ENCODE assay signal across 26 cellular contexts in genomic region chr4:153553820-153554173, GRCh38.
DNase-seq lines count a peak whose midpoint lies in the region; ATAC-seq, FAIRE-seq and TF ChIP-seq lines count a peak whose summit lies in the region.
"Had no signal": no experiment of that assay in that cellular context is flagged by ENCODE, and none has a peak within 500 bp of the region (broad histone marks: within the 10 kb centered on the region; RNA-seq: fewer than 3 reads in every experiment).

No MANE protein-coding gene starts in this region.

- no peaks in the 10 kb centered on the region for H3K9me3 ChIP-seq in CD4-positive, alpha-beta T cell (ENCODE audit: control insufficient read depth, low read length)
- H3K9me3 ChIP-seq in ascending aorta (no peaks in the 10 kb centered on the region), MM.1S (replicated peaks; ENCODE audit: insufficient read depth, low read length) (no peaks in the 10 kb centered on the region), endodermal cell (ENCODE audit: control insufficient read depth, low read length) (no peaks in the 10 kb centered on the region)

- H3K36me3 ChIP-seq in ascending aorta (no peaks in the 10 kb centered on the region), MM.1S (replicated peaks; ENCODE audit: insufficient read depth, low read length) (no peaks in the 10 kb centered on the region), endodermal cell (ENCODE audit: control insufficient read depth, insufficient read depth, low read length) (no peaks in the 10 kb centered on the region)

- H3K9me3 Mint-ChIP-seq in CD4-positive, alpha-beta T cell = no peaks in the 10 kb centered on the region
- no peaks in the 10 kb centered on the region for H3K9me3 Mint-ChIP-seq in activated T-helper 17 cell treated with anti-CD3 and anti-CD28 coated beads, Interleukin-2, amount 50 U/mL, for 72 hours
- H3K9me3 Mint-ChIP-seq in endodermal cell = no peaks in the 10 kb centered on the region
- H3K9me3 Mint-ChIP-seq: activated CD4-positive, alpha-beta T cell treated with anti-CD3 and anti-CD28 coated beads, Interleukin-2, amount 10 ng/mL, durations not matched to agents 24 days and 14 days had no signal

- no peaks in the 10 kb centered on the region for H3K79me2 ChIP-seq in MM.1S (ENCODE audit: low read length)

- intact Hi-C loops in CD4-positive, alpha-beta T cell (cut with DNase I, micrococcal nuclease) = no loop called here
- intact Hi-C loops in ascending aorta (cut with DNase I) = loop anchor here (2.0 to 5.0 kb wide), 5 partner anchors 15 to 86 kb away; partner anchors contain the start of gene TMEM131L

- H3K9ac ChIP-seq in MM.1S (ENCODE audit: low read length) = no peak overlapping the region
- H3K9ac ChIP-seq in endodermal cell (ENCODE audit: extremely low read depth, low read length, poor library complexity, severe bottlenecking) = no peak overlapping the region

- H3K4me3 ChIP-seq in ascending aorta (peak overlapping the region in 1 of 2 donors; percentile 47), MM.1S (ENCODE audit: low read length) (no peak overlapping the region), endodermal cell (ENCODE audit: low read length) (no peak overlapping the region)
- H3K4me3 ChIP-seq: GM12878 had no signal

- H3K36me3 Mint-ChIP-seq in CD4-positive, alpha-beta T cell (ENCODE audit: low read depth) = peaks cover 80% of the 10 kb centered on the region
- H3K36me3 Mint-ChIP-seq in activated T-helper 17 cell treated with anti-CD3 and anti-CD28 coated beads, Interleukin-2, amount 50 U/mL, for 72 hours (ENCODE audit: low read depth) = peaks cover 70% of the 10 kb centered on the region
- no peaks in the 10 kb centered on the region for H3K36me3 Mint-ChIP-seq in endodermal cell (ENCODE audit: low read depth)

- no peak for ATAC-seq in CD4-positive, alpha-beta T cell (ENCODE audit: poor library complexity)
- no peak for ATAC-seq in activated T-helper 17 cell treated with anti-CD3 and anti-CD28 coated beads, Interleukin-2, amount 50 U/mL, for 72 hours (replicated peaks)
- ATAC-seq: GM12878, left colon, T-helper 17 cell had no signal

- no peaks in the 10 kb centered on the region for H3F3A ChIP-seq in MM.1S (ENCODE audit: insufficient read depth, low read length)

- peak; percentile 24 for FAIRE-seq in islet of Langerhans (lab: Jason Lieb, UNC)
- FAIRE-seq: H1, urothelium cell line had no signal

- H2AFZ ChIP-seq in MM.1S (ENCODE audit: low read length) = no peak overlapping the region

- H3K4me1 ChIP-seq in ascending aorta (peaks cover 6 to 28% of the 10 kb centered on the region in 2 donors), MM.1S (ENCODE audit: low read length) (0 out of 2 replicates have a peak, but pooled peaks cover 3% of the 10 kb centered on the region), endodermal cell (ENCODE audit: control insufficient read depth, insufficient read depth, low read length) (peaks cover 6% of the 10 kb centered on the region)

- no peak overlapping the region for H3K4me2 ChIP-seq in MM.1S (ENCODE audit: low read depth, low read length)

- H3K27ac ChIP-seq in CD4-positive, alpha-beta T cell (ENCODE audit: low read depth, low read length) = no peak overlapping the region
- peak overlapping the region; percentile 60 to 92 for H3K27ac ChIP-seq in ascending aorta
- no peak overlapping the region for H3K27ac ChIP-seq in MM.1S (ENCODE audit: low read length)
- H3K27ac ChIP-seq in endodermal cell (ENCODE audit: low read depth, low read length) = no peak overlapping the region

- TF ChIP-seq CTCF in CD4-positive, alpha-beta T cell (IDR thresholded peaks at IDR 0.05) = no peak
- no peak for TF ChIP-seq CTCF in ascending aorta (IDR thresholded peaks at IDR 0.05)
- no peak for TF ChIP-seq CTCF in MM.1S (IDR thresholded peaks at IDR 0.05; ENCODE audit: low read length)
- no peak for TF ChIP-seq CTCF in endodermal cell (conservative IDR thresholded peaks at IDR 0.05)

- no peaks in the 10 kb centered on the region for H4K20me1 ChIP-seq in MM.1S (ENCODE audit: insufficient read depth, low read length)

- CTCF ChIA-PET in CD4-positive, alpha-beta T cell (lab: Charles Lee) = interaction anchor here (0.8 kb wide), 1 partner anchor 121 kb away, joined by 3 read pairs; no protein-coding TSS in a partner anchor

- no peaks in the 10 kb centered on the region for H3K27me3 Mint-ChIP-seq in CD4-positive, alpha-beta T cell
- no peaks in the 10 kb centered on the region for H3K27me3 Mint-ChIP-seq in activated T-helper 17 cell treated with anti-CD3 and anti-CD28 coated beads, Interleukin-2, amount 50 U/mL, for 72 hours
- H3K27me3 Mint-ChIP-seq in endodermal cell (ENCODE audit: insufficient read depth) = no peaks in the 10 kb centered on the region
- H3K27me3 Mint-ChIP-seq: activated CD4-positive, alpha-beta T cell treated with anti-CD3 and anti-CD28 coated beads, Interleukin-2, amount 10 ng/mL, durations not matched to agents 24 days and 14 days; CD4-positive, alpha-beta memory T cell; T-helper 17 cell had no signal

- POLR2A ChIA-PET in CD4-positive, alpha-beta T cell (lab: Charles Lee) = interaction anchor here (1.4 kb wide), 1 partner anchor 12 kb away, joined by 3 read pairs; no protein-coding TSS in a partner anchor

- H3K9me2 ChIP-seq in MM.1S (replicated peaks; ENCODE audit: insufficient read depth, low read length) = no peaks in the 10 kb centered on the region

- no peaks in the 10 kb centered on the region for H3K27me3 ChIP-seq in CD4-positive, alpha-beta T cell (ENCODE audit: control insufficient read depth, insufficient read depth, low read length)
- H3K27me3 ChIP-seq in ascending aorta = no peaks in the 10 kb centered on the region
- H3K27me3 ChIP-seq in MM.1S (replicated peaks; ENCODE audit: insufficient read depth, low read length) = no peaks in the 10 kb centered on the region
- H3K27me3 ChIP-seq in endodermal cell (ENCODE audit: control insufficient read depth, insufficient read depth, low read length, poor library complexity, severe bottlenecking) = no peaks in the 10 kb centered on the region

- peaks cover 60% of the 10 kb centered on the region for H3K4me1 Mint-ChIP-seq in CD4-positive, alpha-beta T cell (ENCODE audit: low read depth)
- H3K4me1 Mint-ChIP-seq in activated T-helper 17 cell treated with anti-CD3 and anti-CD28 coated beads, Interleukin-2, amount 50 U/mL, for 72 hours = peaks cover 20% of the 10 kb centered on the region
- peaks cover 7% of the 10 kb centered on the region for H3K4me1 Mint-ChIP-seq in endodermal cell

- H3K4me3 Mint-ChIP-seq in CD4-positive, alpha-beta T cell = no peak overlapping the region
- H3K4me3 Mint-ChIP-seq in activated T-helper 17 cell treated with anti-CD3 and anti-CD28 coated beads, Interleukin-2, amount 50 U/mL, for 72 hours = no peak overlapping the region
- no peak overlapping the region for H3K4me3 Mint-ChIP-seq in endodermal cell
- H3K4me3 Mint-ChIP-seq: activated CD4-positive, alpha-beta T cell treated with anti-CD3 and anti-CD28 coated beads, Interleukin-2, amount 10 ng/mL, durations not matched to agents 24 days and 14 days; CD4-positive, alpha-beta memory T cell; T-helper 17 cell had no signal

- peak overlapping the region; percentile 21 for H3K27ac Mint-ChIP-seq in CD4-positive, alpha-beta T cell
- no peak overlapping the region for H3K27ac Mint-ChIP-seq in activated T-helper 17 cell treated with anti-CD3 and anti-CD28 coated beads, Interleukin-2, amount 50 U/mL, for 72 hours
- no peak overlapping the region for H3K27ac Mint-ChIP-seq in endodermal cell
- H3K27ac Mint-ChIP-seq: activated CD4-positive, alpha-beta T cell treated with anti-CD3 and anti-CD28 coated beads, Interleukin-2, amount 10 ng/mL, durations not matched to agents 24 days and 14 days; T-helper 17 cell had no signal

- no peak for DNase-seq in CD4-positive, alpha-beta T cell
- DNase-seq in ascending aorta (ENCODE audit: low spot score in 2 of 2) = no peak
- peak; percentile 50 for DNase-seq in superior temporal gyrus (ENCODE audit: extremely low spot score)
- no peak for DNase-seq in MM.1S
- no peak for DNase-seq in SHP77 (lab: John Stamatoyannopoulos, UW)
- DNase-seq in endodermal cell = no peak
- DNase-seq: ACHN; activated CD4-positive, alpha-beta T cell treated with anti-CD3 and anti-CD28 coated beads, Interleukin-2, amount 10 ng/mL, durations not matched to agents 24 days and 14 days; activated CD8-positive, alpha-beta memory T cell treated with anti-CD3 and anti-CD28 coated beads, Interleukin-2, amount 50 U/mL, for 4 hours; activated effector memory CD4-positive, alpha-beta T cell treated with anti-CD3 and anti-CD28 coated beads, Interleukin-2, amount 50 U/mL, for 16 hours; amygdala; CD4-positive, alpha-beta memory T cell; DMS53; effector CD8-positive, alpha-beta T cell; left colon; MV-4-11; NCI-H1694 treated with DMSO at 0.1 percent for 48 hours; NCI-H774; SIG-M5; stimulated activated CD4-positive, alpha-beta T cell treated with anti-CD3 and anti-CD28 coated beads, Interleukin-12 subunit alpha, Interleukin-12 subunit beta, amount 100 ng/mL, for 4 hours; T-helper 17 cell had no signal

Comparison
In these comparisons a context has a peak if more than half of its experiments do, and no peak if none do; other contexts are left out.
1. H3K27ac ChIP-seq: peak in ascending aorta (2 of 2); none in CD4-positive, alpha-beta T cell (single experiment), MM.1S (single experiment) and endodermal cell (single experiment).